In the genomic region with DNA sequence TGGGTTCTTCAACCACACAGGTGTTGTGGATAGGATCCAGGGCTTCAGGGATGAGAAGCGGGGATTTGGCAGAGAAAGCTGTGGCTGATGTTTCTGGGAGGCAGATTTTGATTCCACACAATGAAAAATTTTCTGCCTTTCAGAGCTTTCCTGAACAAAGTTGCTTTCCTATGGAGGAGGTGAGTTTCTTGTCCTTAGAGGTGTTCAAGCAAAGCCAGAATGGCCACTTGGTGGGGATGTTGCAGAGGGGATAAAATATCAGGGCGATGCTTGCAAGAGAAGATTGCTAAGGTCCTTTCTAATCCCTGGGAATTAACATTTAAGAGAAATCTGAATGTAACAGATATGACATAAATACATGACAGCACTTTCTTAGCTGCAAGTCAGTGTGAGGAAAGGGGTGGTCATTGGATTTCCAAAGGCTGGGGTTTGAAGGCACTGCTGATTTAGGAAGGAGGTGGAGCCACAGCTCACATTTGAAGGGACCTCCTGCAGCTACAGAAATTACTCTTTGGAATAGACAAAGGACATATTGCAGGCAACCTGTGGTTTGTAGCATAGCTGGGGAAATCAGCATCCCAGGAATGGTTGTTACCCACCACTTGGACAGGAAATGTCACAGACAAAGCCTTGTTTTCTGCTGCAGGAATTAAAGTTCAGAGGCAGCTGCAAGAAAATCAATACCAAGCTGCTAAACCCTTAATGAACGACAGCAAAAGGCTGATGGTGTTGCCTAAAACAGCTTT, we compare ENCODE assay signal across 12 cellular contexts.
A peak's percentile ranks its signal among the peaks of the same experiment; 100 is the strongest.
DNase-seq lines count a peak whose midpoint lies in the region; ATAC-seq and TF ChIP-seq lines count a peak whose summit lies in the region.
"Had no signal": no experiment of that assay in that cellular context is flagged by ENCODE, and none has a peak within 500 bp of the region (broad histone marks: within the 10 kb centered on the region; RNA-seq: fewer than 3 reads in every experiment).

No MANE protein-coding gene starts in this region.

- no peaks in the 10 kb centered on the region for H3K36me3 ChIP-seq in parathyroid adenoma (ENCODE audit: control insufficient read depth, insufficient read depth, low read length)
- H3K36me3 ChIP-seq: prostate gland, vagina had no signal

- H3K4me1 ChIP-seq in parathyroid adenoma, result peaks cover 22% of the 10 kb centered on the region
- H3K4me1 ChIP-seq: prostate gland, vagina had no signal

- DNase-seq in SHP77 (lab: John Stamatoyannopoulos, UW) (peak; percentile 1 to 23), SHP77 treated with DMSO at 0.1 percent for 48 hours (lab: John Stamatoyannopoulos, UW) (no peak), NAMALWA (ENCODE audit: low spot score) (peak; percentile 10), astrocyte of the spinal cord (ENCODE audit: low read depth, low spot score) (peak; percentile 12)
- DNase-seq: activated CD4-positive, alpha-beta T cell treated with anti-CD3 and anti-CD28 coated beads, Interleukin-2, amount 10 ng/mL, durations not matched to agents 7 days and 5 days; activated naive CD8-positive, alpha-beta T cell treated with anti-CD3 and anti-CD28 coated beads, Interleukin-2, amount 50 U/mL, for 24 hours had no signal

- no peaks in the 10 kb centered on the region for H3K79me2 ChIP-seq in parathyroid adenoma

- H3K4me2 ChIP-seq in parathyroid adenoma (ENCODE audit: low read length), result no peak overlapping the region

- H3K9me3 ChIP-seq in parathyroid adenoma (ENCODE audit: control insufficient read depth, low read length), result no peaks in the 10 kb centered on the region
- H3K9me3 ChIP-seq: prostate gland, vagina had no signal

- in situ Hi-C loops in astrocyte of the spinal cord (cut with HindIII; ENCODE audit: low sequenced_read_pairs), result no loop called here

- no peak overlapping the region for H3K27ac ChIP-seq in parathyroid adenoma
- H3K27ac ChIP-seq: prostate gland, vagina had no signal

- H3K9ac ChIP-seq in parathyroid adenoma, result no peak overlapping the region

- H3K4me3 ChIP-seq in astrocyte of the spinal cord (ENCODE audit: low read depth, low read length), result no peak overlapping the region
- no peak overlapping the region for H3K4me3 ChIP-seq in parathyroid adenoma (ENCODE audit: low read depth, low read length)
- H3K4me3 ChIP-seq: prostate gland, vagina had no signal

- H2AFZ ChIP-seq in parathyroid adenoma, result peak overlapping the region; percentile 41

- ATAC-seq in GM21825 (IDR thresholded peaks at IDR 0.05; ENCODE audit: unreplicated experiment), result no peak
- no peak for ATAC-seq in HG03108 (IDR thresholded peaks at IDR 0.05; ENCODE audit: unreplicated experiment)
- no peak for ATAC-seq in HG02870 (IDR thresholded peaks at IDR 0.05; ENCODE audit: unreplicated experiment)
- ATAC-seq: activated naive CD8-positive, alpha-beta T cell treated with anti-CD3 and anti-CD28 coated beads, Interleukin-2, amount 50 U/mL, for 24 hours had no signal

- H3K27me3 ChIP-seq in parathyroid adenoma (ENCODE audit: control insufficient read depth, insufficient read depth, low read length), result no peaks in the 10 kb centered on the region
- H3K27me3 ChIP-seq: vagina had no signal

- TF ChIP-seq CTCF in astrocyte of the spinal cord (IDR thresholded peaks at IDR 0.05; ENCODE audit: low read depth, low read length), result peak; percentile 4
- TF ChIP-seq CTCF in parathyroid adenoma (IDR thresholded peaks at IDR 0.05), result peak; percentile 56
